In genomic region chr4:108821056-108821925, GRCh38 we compare ENCODE assay signal across 22 cellular contexts. TPM values are rescaled to one million over a fixed set of nuclear protein-coding genes. Genes with fewer than 3 reads are reported as not detected.
"Had no signal": no experiment of that assay in that cellular context is flagged by ENCODE, and none has a peak within 500 bp of the region (broad histone marks: within the 10 kb centered on the region; RNA-seq: fewer than 3 reads in every experiment).

No MANE protein-coding gene starts in this region.

- H3K4me1 ChIP-seq: body of pancreas, transverse colon had no signal

- H3K27me3 ChIP-seq: body of pancreas, transverse colon had no signal

- H3K27me3 Mint-ChIP-seq: activated naive CD4-positive, alpha-beta T cell treated with anti-CD3 and anti-CD28 coated beads, Interleukin-2, amount 50 U/mL, for 24 hours had no signal

- H3K9me3 ChIP-seq: body of pancreas, transverse colon had no signal

- H3K9me3 Mint-ChIP-seq: activated CD4-positive, alpha-beta memory T cell treated with anti-CD3 and anti-CD28 coated beads, Interleukin-2, amount 10 ng/mL, durations not matched to agents 7 days and 5 days; activated naive CD4-positive, alpha-beta T cell treated with anti-CD3 and anti-CD28 coated beads, Interleukin-2, amount 50 U/mL, for 24 hours; activated T-cell treated with anti-CD3 and anti-CD28 coated beads, Interleukin-2, amount 50 U/mL, for 4 hours; nephron progenitor cell had no signal

- DNase-seq: activated CD4-positive, alpha-beta memory T cell treated with anti-CD3 and anti-CD28 coated beads, Interleukin-2, amount 10 ng/mL, durations not matched to agents 7 days and 5 days; activated CD4-positive, alpha-beta T cell treated with anti-CD3 and anti-CD28 coated beads for 36 hours; activated effector memory CD4-positive, alpha-beta T cell treated with anti-CD3 and anti-CD28 coated beads, Interleukin-2, amount 50 U/mL, for 16 hours; activated T-cell treated with anti-CD3 and anti-CD28 coated beads, Interleukin-2, amount 50 U/mL, for 4 hours; amniotic stem cell; body of pancreas; cortex of kidney; effector CD8-positive, alpha-beta T cell; nephron progenitor cell; occipital lobe; stimulated activated CD4-positive, alpha-beta T cell treated with anti-CD3 and anti-CD28 coated beads, Interleukin-4, amount 100 ng/mL, for 1 hour; stimulated activated naive CD4-positive, alpha-beta T cell; substantia nigra; T-helper 17 cell; transverse colon; WERI-Rb-1 had no signal

- H3K4me3 ChIP-seq: body of pancreas, transverse colon had no signal

- H3K36me3 Mint-ChIP-seq: activated naive CD4-positive, alpha-beta T cell treated with anti-CD3 and anti-CD28 coated beads, Interleukin-2, amount 50 U/mL, for 24 hours had no signal

- H3K27ac Mint-ChIP-seq: activated CD4-positive, alpha-beta memory T cell treated with anti-CD3 and anti-CD28 coated beads, Interleukin-2, amount 10 ng/mL, durations not matched to agents 7 days and 5 days; activated CD4-positive, alpha-beta T cell treated with anti-CD3 and anti-CD28 coated beads for 36 hours; activated naive CD4-positive, alpha-beta T cell treated with anti-CD3 and anti-CD28 coated beads, Interleukin-2, amount 50 U/mL, for 24 hours; nephron progenitor cell; T-helper 17 cell had no signal

- H3K4me3 Mint-ChIP-seq: activated CD4-positive, alpha-beta memory T cell treated with anti-CD3 and anti-CD28 coated beads, Interleukin-2, amount 10 ng/mL, durations not matched to agents 7 days and 5 days; activated CD4-positive, alpha-beta T cell treated with anti-CD3 and anti-CD28 coated beads for 36 hours; activated naive CD4-positive, alpha-beta T cell treated with anti-CD3 and anti-CD28 coated beads, Interleukin-2, amount 50 U/mL, for 24 hours; activated T-cell treated with anti-CD3 and anti-CD28 coated beads, Interleukin-2, amount 50 U/mL, for 4 hours; nephron progenitor cell; T-helper 17 cell had no signal

- H3K4me1 Mint-ChIP-seq: activated CD4-positive, alpha-beta memory T cell treated with anti-CD3 and anti-CD28 coated beads, Interleukin-2, amount 10 ng/mL, durations not matched to agents 7 days and 5 days; activated CD4-positive, alpha-beta T cell treated with anti-CD3 and anti-CD28 coated beads for 36 hours; activated naive CD4-positive, alpha-beta T cell treated with anti-CD3 and anti-CD28 coated beads, Interleukin-2, amount 50 U/mL, for 24 hours; nephron progenitor cell; T-helper 17 cell had no signal

- H3K27ac ChIP-seq: body of pancreas, transverse colon, WERI-Rb-1 had no signal

- H3K36me3 ChIP-seq: transverse colon, WERI-Rb-1 had no signal

- ATAC-seq: activated CD4-positive, alpha-beta T cell treated with anti-CD3 and anti-CD28 coated beads for 36 hours; activated T-cell treated with anti-CD3 and anti-CD28 coated beads, Interleukin-2, amount 50 U/mL, for 4 hours; body of pancreas; T-helper 17 cell had no signal

RNA-seq across cellular contexts. Expression of gene ETNPPL, which starts 58.4 kb away (rescaled TPM):
- total RNA-seq: activated CD4-positive, alpha-beta memory T cell treated with anti-CD3 and anti-CD28 coated beads, Interleukin-2, amount 10 ng/mL, durations not matched to agents 7 days and 5 days; activated CD4-positive, alpha-beta T cell treated with anti-CD3 and anti-CD28 coated beads for 36 hours; activated T-cell treated with anti-CD3 and anti-CD28 coated beads, Interleukin-2, amount 50 U/mL, for 4 hours; body of pancreas; endothelial cell of umbilical vein; lower leg skin; mesenteric fat pad; posterior vena cava; skeletal muscle tissue; T-helper 17 cell; transverse colon had no signal
- polyA plus RNA-seq: endothelial cell of umbilical vein had no signal
